In genomic region chr1:28449904-28450303, GRCh38 we compare ENCODE assay signal across 1 cellular context.
TF ChIP-seq lines count a peak whose summit lies in the region.

No MANE protein-coding gene starts in this region.

TF ChIP-seq in K562, 482 proteins besides CTCF, POLR2A, EP300 and RAD21 (continued from another document):
- TF ChIP-seq PRDM10 (IDR thresholded peaks at IDR 0.05; ENCODE audit: partially characterized antibody) (no peak), SMARCC2 (IDR thresholded peaks at IDR 0.05; ENCODE audit: low read depth) (peak; percentile 70; the same call in 1 of the 2 replicates), BCOR (IDR thresholded peaks at IDR 0.05) (0 out of 2 replicates have a peak, but pooled peaks have one; percentile 2), ZSCAN32 (CRISPR knock-in tag; IDR thresholded peaks at IDR 0.05) (no peak), FOXK2 (conservative IDR thresholded peaks at IDR 0.05 in 1 of 2, IDR thresholded peaks at IDR 0.05 in 1 of 2; ENCODE audit: low read depth in 2 of 2) (peak; percentile 63 to 83; a peak in 3 of 4 replicates), MTA2 (IDR thresholded peaks at IDR 0.05; ENCODE audit: low read depth) (peak; percentile 50; the same call in 1 of the 2 replicates), NFIC (IDR thresholded peaks at IDR 0.05) (peak; percentile 21; the same call in 1 of the 2 replicates), DPF2 (IDR thresholded peaks at IDR 0.05) (peak; percentile 87), CREM (IDR thresholded peaks at IDR 0.05; ENCODE audit: low read depth) (peak; percentile 93), TEAD4 (IDR thresholded peaks at IDR 0.05; ENCODE audit: low read length) (peak; percentile 85), TEAD4 (CRISPR knock-in tag; IDR thresholded peaks at IDR 0.05; ENCODE audit: borderline replicate concordance) (no peak), PML (IDR thresholded peaks at IDR 0.05; ENCODE audit: low read length) (peak; percentile 54; the same call in 1 of the 2 replicates), SIRT6 (IDR thresholded peaks at IDR 0.05; ENCODE audit: low read depth, low read length) (no peak), FOXA3 (CRISPR knock-in tag; conservative IDR thresholded peaks at IDR 0.05 in 1 of 2, IDR thresholded peaks at IDR 0.05 in 1 of 2) (0 out of 4 replicates have a peak, but pooled peaks of 1 of the 2 experiments have one; percentile 8), ZNF395 (CRISPR knock-in tag; IDR thresholded peaks at IDR 0.05) (peak; percentile 49; the same call in 1 of the 2 replicates), ZNF766 (CRISPR knock-in tag; conservative IDR thresholded peaks at IDR 0.05) (peak; percentile 72; the same call in 1 of the 2 replicates), NFE2 (IDR thresholded peaks at IDR 0.05; ENCODE audit: low read depth) (peak; percentile 45; the same call in 1 of the 2 replicates), SMARCA4 (IDR thresholded peaks at IDR 0.05) (peak; percentile 86), ZFX (CRISPR knock-in tag; IDR thresholded peaks at IDR 0.05) (peak; percentile 46; the same call in 1 of the 2 replicates), POLR2AphosphoS5 (IDR thresholded peaks at IDR 0.05; ENCODE audit: control insufficient read depth, insufficient read depth, low read depth, low read length) (peak; percentile 62; the same call in 1 of the 2 replicates), ZEB2 (IDR thresholded peaks at IDR 0.05) (0 out of 2 replicates have a peak, but pooled peaks have one; percentile 45), CBFA2T3 (IDR thresholded peaks at IDR 0.05) (peak; percentile 82), MNT (conservative IDR thresholded peaks at IDR 0.05) (peak in 1 of 2 experiments; percentile 49; a peak in 2 of 4 replicates), MTA3 (IDR thresholded peaks at IDR 0.05; ENCODE audit: borderline replicate concordance) (0 out of 2 replicates have a peak, but pooled peaks have one; percentile 52), VEZF1 (CRISPR knock-in tag; IDR thresholded peaks at IDR 0.05) (peak; percentile 58), ATF7 (IDR thresholded peaks at IDR 0.05) (peak; percentile 49; the same call in 1 of the 2 replicates), CHCHD3 (CRISPR knock-in tag; IDR thresholded peaks at IDR 0.05) (no peak), EGR1 (conservative IDR thresholded peaks at IDR 0.05) (peak; percentile 97), CBX3 (IDR thresholded peaks at IDR 0.05; ENCODE audit: borderline replicate concordance in 1 of 2, low read length in 2 of 2) (peak in 1 of 2 experiments; percentile 27; a peak in 1 of 3 replicates), ETV1 (tag; conservative IDR thresholded peaks at IDR 0.05; ENCODE audit: low read depth) (0 out of 2 replicates have a peak, but pooled peaks have one; percentile 12), HCFC1 (IDR thresholded peaks at IDR 0.05; ENCODE audit: low read depth, low read length) (no peak), ZNF431 (CRISPR knock-in tag; IDR thresholded peaks at IDR 0.05) (no peak), ZNF354B (CRISPR knock-in tag; IDR thresholded peaks at IDR 0.05) (no peak)
- TF ChIP-seq, protein P1, sequence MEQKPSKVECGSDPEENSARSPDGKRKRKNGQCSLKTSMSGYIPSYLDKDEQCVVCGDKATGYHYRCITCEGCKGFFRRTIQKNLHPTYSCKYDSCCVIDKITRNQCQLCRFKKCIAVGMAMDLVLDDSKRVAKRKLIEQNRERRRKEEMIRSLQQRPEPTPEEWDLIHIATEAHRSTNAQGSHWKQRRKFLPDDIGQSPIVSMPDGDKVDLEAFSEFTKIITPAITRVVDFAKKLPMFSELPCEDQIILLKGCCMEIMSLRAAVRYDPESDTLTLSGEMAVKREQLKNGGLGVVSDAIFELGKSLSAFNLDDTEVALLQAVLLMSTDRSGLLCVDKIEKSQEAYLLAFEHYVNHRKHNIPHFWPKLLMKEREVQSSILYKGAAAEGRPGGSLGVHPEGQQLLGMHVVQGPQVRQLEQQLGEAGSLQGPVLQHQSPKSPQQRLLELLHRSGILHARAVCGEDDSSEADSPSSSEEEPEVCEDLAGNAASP (IDR thresholded peaks at IDR 0.05): no peak
- TF ChIP-seq, protein P2, sequence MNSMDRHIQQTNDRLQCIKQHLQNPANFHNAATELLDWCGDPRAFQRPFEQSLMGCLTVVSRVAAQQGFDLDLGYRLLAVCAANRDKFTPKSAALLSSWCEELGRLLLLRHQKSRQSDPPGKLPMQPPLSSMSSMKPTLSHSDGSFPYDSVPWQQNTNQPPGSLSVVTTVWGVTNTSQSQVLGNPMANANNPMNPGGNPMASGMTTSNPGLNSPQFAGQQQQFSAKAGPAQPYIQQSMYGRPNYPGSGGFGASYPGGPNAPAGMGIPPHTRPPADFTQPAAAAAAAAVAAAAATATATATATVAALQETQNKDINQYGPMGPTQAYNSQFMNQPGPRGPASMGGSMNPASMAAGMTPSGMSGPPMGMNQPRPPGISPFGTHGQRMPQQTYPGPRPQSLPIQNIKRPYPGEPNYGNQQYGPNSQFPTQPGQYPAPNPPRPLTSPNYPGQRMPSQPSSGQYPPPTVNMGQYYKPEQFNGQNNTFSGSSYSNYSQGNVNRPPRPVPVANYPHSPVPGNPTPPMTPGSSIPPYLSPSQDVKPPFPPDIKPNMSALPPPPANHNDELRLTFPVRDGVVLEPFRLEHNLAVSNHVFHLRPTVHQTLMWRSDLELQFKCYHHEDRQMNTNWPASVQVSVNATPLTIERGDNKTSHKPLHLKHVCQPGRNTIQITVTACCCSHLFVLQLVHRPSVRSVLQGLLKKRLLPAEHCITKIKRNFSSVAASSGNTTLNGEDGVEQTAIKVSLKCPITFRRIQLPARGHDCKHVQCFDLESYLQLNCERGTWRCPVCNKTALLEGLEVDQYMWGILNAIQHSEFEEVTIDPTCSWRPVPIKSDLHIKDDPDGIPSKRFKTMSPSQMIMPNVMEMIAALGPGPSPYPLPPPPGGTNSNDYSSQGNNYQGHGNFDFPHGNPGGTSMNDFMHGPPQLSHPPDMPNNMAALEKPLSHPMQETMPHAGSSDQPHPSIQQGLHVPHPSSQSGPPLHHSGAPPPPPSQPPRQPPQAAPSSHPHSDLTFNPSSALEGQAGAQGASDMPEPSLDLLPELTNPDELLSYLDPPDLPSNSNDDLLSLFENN (IDR thresholded peaks at IDR 0.05; ENCODE audit: low read depth in 2 of 2, low read length in 2 of 2): peak in 1 of 2 experiments; percentile 44; a peak in 1 of 4 replicates
- TF ChIP-seq, protein P3, sequence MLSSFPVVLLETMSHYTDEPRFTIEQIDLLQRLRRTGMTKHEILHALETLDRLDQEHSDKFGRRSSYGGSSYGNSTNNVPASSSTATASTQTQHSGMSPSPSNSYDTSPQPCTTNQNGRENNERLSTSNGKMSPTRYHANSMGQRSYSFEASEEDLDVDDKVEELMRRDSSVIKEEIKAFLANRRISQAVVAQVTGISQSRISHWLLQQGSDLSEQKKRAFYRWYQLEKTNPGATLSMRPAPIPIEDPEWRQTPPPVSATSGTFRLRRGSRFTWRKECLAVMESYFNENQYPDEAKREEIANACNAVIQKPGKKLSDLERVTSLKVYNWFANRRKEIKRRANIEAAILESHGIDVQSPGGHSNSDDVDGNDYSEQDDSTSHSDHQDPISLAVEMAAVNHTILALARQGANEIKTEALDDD (IDR thresholded peaks at IDR 0.05): peak; percentile 97
- TF ChIP-seq, protein P4, sequence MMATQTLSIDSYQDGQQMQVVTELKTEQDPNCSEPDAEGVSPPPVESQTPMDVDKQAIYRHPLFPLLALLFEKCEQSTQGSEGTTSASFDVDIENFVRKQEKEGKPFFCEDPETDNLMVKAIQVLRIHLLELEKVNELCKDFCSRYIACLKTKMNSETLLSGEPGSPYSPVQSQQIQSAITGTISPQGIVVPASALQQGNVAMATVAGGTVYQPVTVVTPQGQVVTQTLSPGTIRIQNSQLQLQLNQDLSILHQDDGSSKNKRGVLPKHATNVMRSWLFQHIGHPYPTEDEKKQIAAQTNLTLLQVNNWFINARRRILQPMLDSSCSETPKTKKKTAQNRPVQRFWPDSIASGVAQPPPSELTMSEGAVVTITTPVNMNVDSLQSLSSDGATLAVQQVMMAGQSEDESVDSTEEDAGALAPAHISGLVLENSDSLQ (IDR thresholded peaks at IDR 0.05): peak; percentile 67; the same call in 1 of the 2 replicates
